Comparison of ENCODE assay signal across 1 cellular context in the genomic region with DNA sequence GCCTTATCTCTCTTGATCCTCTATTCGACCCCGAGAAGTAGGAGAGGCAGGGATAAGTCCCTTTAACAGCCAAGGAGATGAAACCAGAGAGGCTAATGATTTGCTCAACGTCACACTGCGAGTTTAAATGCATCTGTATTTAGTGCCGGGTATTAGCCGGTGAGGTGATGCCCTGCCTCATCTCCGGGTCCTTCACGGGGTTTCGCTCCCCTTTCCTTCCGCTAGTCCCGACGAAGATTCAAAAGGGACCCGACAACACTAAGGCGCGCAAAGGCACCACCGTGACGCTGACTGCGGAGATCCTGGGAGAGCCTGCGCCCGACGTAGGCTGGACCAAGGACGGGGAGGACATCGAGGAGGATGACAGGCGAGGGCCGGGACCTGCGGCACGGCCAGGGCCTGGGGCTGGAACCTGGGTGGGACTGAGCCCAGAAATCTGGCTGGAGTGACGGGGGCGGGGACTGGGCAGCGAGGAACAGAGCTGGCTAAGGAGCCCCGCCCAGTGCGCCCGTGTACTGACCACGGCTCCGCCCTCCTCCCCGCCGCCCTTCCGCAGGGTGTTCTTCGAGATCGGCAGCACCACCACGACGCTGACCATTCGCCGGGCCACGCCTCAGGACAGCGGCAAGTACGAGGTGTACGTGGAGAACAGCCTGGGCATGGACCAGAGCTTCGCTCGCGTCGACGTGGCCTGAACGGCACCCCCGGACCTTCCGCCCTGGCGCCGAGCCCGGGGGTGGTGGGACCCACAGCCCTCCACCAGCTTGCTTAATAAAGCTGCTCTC.
TF ChIP-seq lines count a peak whose summit lies in the region.

No MANE protein-coding gene starts in this region.

TF ChIP-seq in HepG2, 621 proteins besides CTCF, POLR2A, EP300 and RAD21 (continued from another document and continues in another):
- TF ChIP-seq, protein P1, sequence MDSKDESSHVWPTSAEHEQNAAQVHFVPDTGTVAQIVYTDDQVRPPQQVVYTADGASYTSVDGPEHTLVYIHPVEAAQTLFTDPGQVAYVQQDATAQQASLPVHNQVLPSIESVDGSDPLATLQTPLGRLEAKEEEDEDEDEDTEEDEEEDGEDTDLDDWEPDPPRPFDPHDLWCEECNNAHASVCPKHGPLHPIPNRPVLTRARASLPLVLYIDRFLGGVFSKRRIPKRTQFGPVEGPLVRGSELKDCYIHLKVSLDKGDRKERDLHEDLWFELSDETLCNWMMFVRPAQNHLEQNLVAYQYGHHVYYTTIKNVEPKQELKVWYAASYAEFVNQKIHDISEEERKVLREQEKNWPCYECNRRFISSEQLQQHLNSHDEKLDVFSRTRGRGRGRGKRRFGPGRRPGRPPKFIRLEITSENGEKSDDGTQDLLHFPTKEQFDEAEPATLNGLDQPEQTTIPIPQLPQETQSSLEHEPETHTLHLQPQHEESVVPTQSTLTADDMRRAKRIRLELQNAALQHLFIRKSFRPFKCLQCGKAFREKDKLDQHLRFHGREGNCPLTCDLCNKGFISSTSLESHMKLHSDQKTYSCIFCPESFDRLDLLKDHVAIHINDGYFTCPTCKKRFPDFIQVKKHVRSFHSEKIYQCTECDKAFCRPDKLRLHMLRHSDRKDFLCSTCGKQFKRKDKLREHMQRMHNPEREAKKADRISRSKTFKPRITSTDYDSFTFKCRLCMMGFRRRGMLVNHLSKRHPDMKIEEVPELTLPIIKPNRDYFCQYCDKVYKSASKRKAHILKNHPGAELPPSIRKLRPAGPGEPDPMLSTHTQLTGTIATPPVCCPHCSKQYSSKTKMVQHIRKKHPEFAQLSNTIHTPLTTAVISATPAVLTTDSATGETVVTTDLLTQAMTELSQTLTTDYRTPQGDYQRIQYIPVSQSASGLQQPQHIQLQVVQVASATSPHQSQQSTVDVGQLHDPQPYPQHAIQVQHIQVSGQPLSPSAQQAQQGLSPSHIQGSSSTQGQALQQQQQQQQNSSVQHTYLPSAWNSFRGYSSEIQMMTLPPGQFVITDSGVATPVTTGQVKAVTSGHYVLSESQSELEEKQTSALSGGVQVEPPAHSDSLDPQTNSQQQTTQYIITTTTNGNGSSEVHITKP (CRISPR knock-in tag; IDR thresholded peaks at IDR 0.05; ENCODE audit: low read depth) = no peak
- TF ChIP-seq NFYC (CRISPR knock-in tag; IDR thresholded peaks at IDR 0.05) (no peak), HDAC2 (CRISPR knock-in tag; IDR thresholded peaks at IDR 0.05) (peak; percentile 27; the same call in 1 of the 2 replicates), ZNF383 (CRISPR knock-in tag; IDR thresholded peaks at IDR 0.05; ENCODE audit: borderline replicate concordance) (no peak), GATAD2A (CRISPR knock-in tag; IDR thresholded peaks at IDR 0.05) (peak; percentile 27), ZNF264 (CRISPR knock-in tag; IDR thresholded peaks at IDR 0.05) (no peak), MYC (CRISPR knock-in tag; IDR thresholded peaks at IDR 0.05; ENCODE audit: borderline replicate concordance) (peak; percentile 76), ZNF124 (CRISPR knock-in tag; IDR thresholded peaks at IDR 0.05) (0 out of 2 replicates have a peak, but pooled peaks have one; percentile 7), ZFP36 (IDR thresholded peaks at IDR 0.05; ENCODE audit: borderline replicate concordance, low read depth, low read length, partially characterized antibody) (no peak), ZNF598 (CRISPR knock-in tag; IDR thresholded peaks at IDR 0.05; ENCODE audit: borderline replicate concordance) (0 out of 2 replicates have a peak, but pooled peaks have one; percentile 23), ZNF225 (CRISPR knock-in tag; IDR thresholded peaks at IDR 0.05) (no peak; the same call in 1 of the 2 replicates), ARID2 (CRISPR knock-in tag; IDR thresholded peaks at IDR 0.05; ENCODE audit: borderline replicate concordance) (no peak), CHCHD3 (CRISPR knock-in tag; IDR thresholded peaks at IDR 0.05) (no peak), PCBP2 (optimal IDR thresholded peaks at IDR 0.05; ENCODE audit: low read depth, low read length, poor library complexity, severe bottlenecking) (no peak), ZBTB20 (CRISPR knock-in tag; IDR thresholded peaks at IDR 0.05; ENCODE audit: borderline replicate concordance, low read depth) (no peak), ZNF644 (CRISPR knock-in tag; IDR thresholded peaks at IDR 0.05; ENCODE audit: low read depth) (no peak), RELA (CRISPR knock-in tag; IDR thresholded peaks at IDR 0.05) (no peak), ZNF44 (CRISPR knock-in tag; IDR thresholded peaks at IDR 0.05) (no peak), ZNF839 (CRISPR knock-in tag; IDR thresholded peaks at IDR 0.05; ENCODE audit: borderline replicate concordance) (no peak), KDM2A (CRISPR knock-in tag; IDR thresholded peaks at IDR 0.05; ENCODE audit: borderline replicate concordance, low read depth) (peak; percentile 10; the same call in 1 of the 2 replicates), TAF1 (CRISPR knock-in tag; IDR thresholded peaks at IDR 0.05) (peak; percentile 59; the same call in 1 of the 2 replicates), SRY (CRISPR knock-in tag; IDR thresholded peaks at IDR 0.05) (peak; percentile 61; the same call in 1 of the 2 replicates), ZNF12 (CRISPR knock-in tag; IDR thresholded peaks at IDR 0.05) (0 out of 2 replicates have a peak, but pooled peaks have one; percentile 7), IKZF4 (CRISPR knock-in tag; IDR thresholded peaks at IDR 0.05; ENCODE audit: borderline replicate concordance, low read depth, not compliant biosample characterization) (peak; percentile 67), ZNF430 (CRISPR knock-in tag; IDR thresholded peaks at IDR 0.05) (peak; percentile 95), ESRRA (CRISPR knock-in tag; IDR thresholded peaks at IDR 0.05; ENCODE audit: low read depth) (no peak), EED (CRISPR knock-in tag; IDR thresholded peaks at IDR 0.05) (peak; percentile 90; the same call in 1 of the 2 replicates), RXRA (CRISPR knock-in tag; IDR thresholded peaks at IDR 0.05) (no peak; the same call in 1 of the 2 replicates), POLR2G (IDR thresholded peaks at IDR 0.05; ENCODE audit: low read depth, low read length) (peak; percentile 9; the same call in 1 of the 2 replicates), ZMYM3 (CRISPR knock-in tag; IDR thresholded peaks at IDR 0.05) (peak; percentile 85), ZNF678 (CRISPR knock-in tag; IDR thresholded peaks at IDR 0.05) (no peak), BHLHE40 (IDR thresholded peaks at IDR 0.05; ENCODE audit: low read length) (no peak)
- TF ChIP-seq, protein P2, sequence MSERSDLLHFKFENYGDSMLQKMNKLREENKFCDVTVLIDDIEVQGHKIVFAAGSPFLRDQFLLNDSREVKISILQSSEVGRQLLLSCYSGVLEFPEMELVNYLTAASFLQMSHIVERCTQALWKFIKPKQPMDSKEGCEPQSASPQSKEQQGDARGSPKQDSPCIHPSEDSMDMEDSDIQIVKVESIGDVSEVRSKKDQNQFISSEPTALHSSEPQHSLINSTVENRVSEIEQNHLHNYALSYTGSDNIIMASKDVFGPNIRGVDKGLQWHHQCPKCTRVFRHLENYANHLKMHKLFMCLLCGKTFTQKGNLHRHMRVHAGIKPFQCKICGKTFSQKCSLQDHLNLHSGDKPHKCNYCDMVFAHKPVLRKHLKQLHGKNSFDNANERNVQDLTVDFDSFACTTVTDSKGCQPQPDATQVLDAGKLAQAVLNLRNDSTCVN (CRISPR knock-in tag; IDR thresholded peaks at IDR 0.05; ENCODE audit: borderline replicate concordance) = no peak
- TF ChIP-seq, protein P3, sequence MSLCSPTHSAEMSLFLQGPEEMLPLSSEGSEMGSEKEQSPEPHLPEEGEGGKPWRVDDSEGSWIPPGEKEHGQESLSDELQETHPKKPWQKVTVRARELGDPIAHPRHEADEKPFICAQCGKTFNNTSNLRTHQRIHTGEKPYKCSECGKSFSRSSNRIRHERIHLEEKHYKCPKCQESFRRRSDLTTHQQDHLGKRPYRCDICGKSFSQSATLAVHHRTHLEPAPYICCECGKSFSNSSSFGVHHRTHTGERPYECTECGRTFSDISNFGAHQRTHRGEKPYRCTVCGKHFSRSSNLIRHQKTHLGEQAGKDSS (CRISPR knock-in tag; IDR thresholded peaks at IDR 0.05; ENCODE audit: borderline replicate concordance, low read depth) = peak; percentile 48; the same call in 1 of the 2 replicates
- TF ChIP-seq, protein P4, sequence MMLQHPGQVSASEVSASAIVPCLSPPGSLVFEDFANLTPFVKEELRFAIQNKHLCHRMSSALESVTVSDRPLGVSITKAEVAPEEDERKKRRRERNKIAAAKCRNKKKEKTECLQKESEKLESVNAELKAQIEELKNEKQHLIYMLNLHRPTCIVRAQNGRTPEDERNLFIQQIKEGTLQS (CRISPR knock-in tag; IDR thresholded peaks at IDR 0.05) = no peak
- TF ChIP-seq, protein P5, sequence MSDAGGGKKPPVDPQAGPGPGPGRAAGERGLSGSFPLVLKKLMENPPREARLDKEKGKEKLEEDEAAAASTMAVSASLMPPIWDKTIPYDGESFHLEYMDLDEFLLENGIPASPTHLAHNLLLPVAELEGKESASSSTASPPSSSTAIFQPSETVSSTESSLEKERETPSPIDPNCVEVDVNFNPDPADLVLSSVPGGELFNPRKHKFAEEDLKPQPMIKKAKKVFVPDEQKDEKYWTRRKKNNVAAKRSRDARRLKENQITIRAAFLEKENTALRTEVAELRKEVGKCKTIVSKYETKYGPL (CRISPR knock-in tag; IDR thresholded peaks at IDR 0.05) = no peak
- TF ChIP-seq, protein P6, sequence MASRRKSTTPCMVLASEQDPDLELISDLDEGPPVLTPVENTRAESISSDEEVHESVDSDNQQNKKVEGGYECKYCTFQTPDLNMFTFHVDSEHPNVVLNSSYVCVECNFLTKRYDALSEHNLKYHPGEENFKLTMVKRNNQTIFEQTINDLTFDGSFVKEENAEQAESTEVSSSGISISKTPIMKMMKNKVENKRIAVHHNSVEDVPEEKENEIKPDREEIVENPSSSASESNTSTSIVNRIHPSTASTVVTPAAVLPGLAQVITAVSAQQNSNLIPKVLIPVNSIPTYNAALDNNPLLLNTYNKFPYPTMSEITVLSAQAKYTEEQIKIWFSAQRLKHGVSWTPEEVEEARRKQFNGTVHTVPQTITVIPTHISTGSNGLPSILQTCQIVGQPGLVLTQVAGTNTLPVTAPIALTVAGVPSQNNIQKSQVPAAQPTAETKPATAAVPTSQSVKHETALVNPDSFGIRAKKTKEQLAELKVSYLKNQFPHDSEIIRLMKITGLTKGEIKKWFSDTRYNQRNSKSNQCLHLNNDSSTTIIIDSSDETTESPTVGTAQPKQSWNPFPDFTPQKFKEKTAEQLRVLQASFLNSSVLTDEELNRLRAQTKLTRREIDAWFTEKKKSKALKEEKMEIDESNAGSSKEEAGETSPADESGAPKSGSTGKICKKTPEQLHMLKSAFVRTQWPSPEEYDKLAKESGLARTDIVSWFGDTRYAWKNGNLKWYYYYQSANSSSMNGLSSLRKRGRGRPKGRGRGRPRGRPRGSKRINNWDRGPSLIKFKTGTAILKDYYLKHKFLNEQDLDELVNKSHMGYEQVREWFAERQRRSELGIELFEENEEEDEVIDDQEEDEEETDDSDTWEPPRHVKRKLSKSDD (CRISPR knock-in tag; IDR thresholded peaks at IDR 0.05; ENCODE audit: low read depth) = no peak
- TF ChIP-seq, protein P7, sequence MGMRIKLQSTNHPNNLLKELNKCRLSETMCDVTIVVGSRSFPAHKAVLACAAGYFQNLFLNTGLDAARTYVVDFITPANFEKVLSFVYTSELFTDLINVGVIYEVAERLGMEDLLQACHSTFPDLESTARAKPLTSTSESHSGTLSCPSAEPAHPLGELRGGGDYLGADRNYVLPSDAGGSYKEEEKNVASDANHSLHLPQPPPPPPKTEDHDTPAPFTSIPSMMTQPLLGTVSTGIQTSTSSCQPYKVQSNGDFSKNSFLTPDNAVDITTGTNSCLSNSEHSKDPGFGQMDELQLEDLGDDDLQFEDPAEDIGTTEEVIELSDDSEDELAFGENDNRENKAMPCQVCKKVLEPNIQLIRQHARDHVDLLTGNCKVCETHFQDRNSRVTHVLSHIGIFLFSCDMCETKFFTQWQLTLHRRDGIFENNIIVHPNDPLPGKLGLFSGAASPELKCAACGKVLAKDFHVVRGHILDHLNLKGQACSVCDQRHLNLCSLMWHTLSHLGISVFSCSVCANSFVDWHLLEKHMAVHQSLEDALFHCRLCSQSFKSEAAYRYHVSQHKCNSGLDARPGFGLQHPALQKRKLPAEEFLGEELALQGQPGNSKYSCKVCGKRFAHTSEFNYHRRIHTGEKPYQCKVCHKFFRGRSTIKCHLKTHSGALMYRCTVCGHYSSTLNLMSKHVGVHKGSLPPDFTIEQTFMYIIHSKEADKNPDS (CRISPR knock-in tag; IDR thresholded peaks at IDR 0.05) = no peak
- TF ChIP-seq, protein P8, sequence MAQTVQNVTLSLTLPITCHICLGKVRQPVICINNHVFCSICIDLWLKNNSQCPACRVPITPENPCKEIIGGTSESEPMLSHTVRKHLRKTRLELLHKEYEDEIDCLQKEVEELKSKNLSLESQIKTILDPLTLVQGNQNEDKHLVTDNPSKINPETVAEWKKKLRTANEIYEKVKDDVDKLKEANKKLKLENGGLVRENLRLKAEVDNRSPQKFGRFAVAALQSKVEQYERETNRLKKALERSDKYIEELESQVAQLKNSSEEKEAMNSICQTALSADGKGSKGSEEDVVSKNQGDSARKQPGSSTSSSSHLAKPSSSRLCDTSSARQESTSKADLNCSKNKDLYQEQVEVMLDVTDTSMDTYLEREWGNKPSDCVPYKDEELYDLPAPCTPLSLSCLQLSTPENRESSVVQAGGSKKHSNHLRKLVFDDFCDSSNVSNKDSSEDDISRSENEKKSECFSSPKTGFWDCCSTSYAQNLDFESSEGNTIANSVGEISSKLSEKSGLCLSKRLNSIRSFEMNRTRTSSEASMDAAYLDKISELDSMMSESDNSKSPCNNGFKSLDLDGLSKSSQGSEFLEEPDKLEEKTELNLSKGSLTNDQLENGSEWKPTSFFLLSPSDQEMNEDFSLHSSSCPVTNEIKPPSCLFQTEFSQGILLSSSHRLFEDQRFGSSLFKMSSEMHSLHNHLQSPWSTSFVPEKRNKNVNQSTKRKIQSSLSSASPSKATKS (CRISPR knock-in tag; IDR thresholded peaks at IDR 0.05) = no peak
- TF ChIP-seq, protein P9, sequence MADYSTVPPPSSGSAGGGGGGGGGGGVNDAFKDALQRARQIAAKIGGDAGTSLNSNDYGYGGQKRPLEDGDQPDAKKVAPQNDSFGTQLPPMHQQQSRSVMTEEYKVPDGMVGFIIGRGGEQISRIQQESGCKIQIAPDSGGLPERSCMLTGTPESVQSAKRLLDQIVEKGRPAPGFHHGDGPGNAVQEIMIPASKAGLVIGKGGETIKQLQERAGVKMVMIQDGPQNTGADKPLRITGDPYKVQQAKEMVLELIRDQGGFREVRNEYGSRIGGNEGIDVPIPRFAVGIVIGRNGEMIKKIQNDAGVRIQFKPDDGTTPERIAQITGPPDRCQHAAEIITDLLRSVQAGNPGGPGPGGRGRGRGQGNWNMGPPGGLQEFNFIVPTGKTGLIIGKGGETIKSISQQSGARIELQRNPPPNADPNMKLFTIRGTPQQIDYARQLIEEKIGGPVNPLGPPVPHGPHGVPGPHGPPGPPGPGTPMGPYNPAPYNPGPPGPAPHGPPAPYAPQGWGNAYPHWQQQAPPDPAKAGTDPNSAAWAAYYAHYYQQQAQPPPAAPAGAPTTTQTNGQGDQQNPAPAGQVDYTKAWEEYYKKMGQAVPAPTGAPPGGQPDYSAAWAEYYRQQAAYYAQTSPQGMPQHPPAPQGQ (CRISPR knock-in tag; IDR thresholded peaks at IDR 0.05; ENCODE audit: borderline replicate concordance) = no peak
- TF ChIP-seq, protein P10, sequence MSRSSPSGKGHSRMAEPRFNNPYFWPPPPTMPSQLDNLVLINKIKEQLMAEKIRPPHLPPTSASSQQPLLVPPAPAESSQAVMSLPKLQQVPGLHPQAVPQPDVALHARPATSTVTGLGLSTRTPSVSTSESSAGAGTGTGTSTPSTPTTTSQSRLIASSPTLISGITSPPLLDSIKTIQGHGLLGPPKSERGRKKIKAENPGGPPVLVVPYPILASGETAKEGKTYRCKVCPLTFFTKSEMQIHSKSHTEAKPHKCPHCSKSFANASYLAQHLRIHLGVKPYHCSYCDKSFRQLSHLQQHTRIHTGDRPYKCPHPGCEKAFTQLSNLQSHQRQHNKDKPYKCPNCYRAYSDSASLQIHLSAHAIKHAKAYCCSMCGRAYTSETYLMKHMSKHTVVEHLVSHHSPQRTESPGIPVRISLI (CRISPR knock-in tag; IDR thresholded peaks at IDR 0.05; ENCODE audit: borderline replicate concordance) = no peak
